10 cellular contexts compared by ENCODE assay signal in the genomic region with DNA sequence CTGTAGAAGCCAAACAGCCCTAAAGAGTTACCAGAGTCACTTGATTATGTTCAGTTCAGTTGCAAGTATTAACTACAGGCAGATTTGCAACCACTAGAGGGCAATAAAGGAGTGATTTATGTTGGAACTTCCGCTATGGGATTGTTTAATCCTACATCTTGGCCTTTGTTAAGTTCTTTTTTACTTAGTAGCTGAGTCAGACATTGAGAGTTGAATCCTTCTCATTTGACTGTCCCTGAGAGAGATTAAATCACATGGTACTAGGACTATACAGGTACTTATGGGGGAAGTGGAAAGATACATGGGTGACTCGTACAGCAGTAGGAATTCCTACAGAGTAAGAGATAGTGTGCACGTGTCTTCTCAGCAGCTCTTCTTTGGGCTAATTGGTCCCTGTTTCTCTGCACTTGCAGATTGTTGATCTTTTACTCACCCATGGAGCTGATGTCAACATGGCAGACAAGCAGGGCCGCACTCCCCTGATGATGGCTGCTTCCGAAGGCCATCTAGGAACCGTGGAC. TPM values are rescaled to one million over a fixed set of nuclear protein-coding genes. Genes with fewer than 3 reads are reported as not detected.
A peak's percentile ranks its signal among the peaks of the same experiment; 100 is the strongest.
DNase-seq lines count a peak whose midpoint lies in the region; ATAC-seq, FAIRE-seq and TF ChIP-seq lines count a peak whose summit lies in the region.
"Had no signal": no experiment of that assay in that cellular context is flagged by ENCODE, and none has a peak within 500 bp of the region (broad histone marks: within the 10 kb centered on the region; RNA-seq: fewer than 3 reads in every experiment).

No MANE protein-coding gene starts in this region.

- H4K20me1 ChIP-seq in keratinocyte (ENCODE audit: control insufficient read depth, extremely low read depth, insufficient read depth, low read length), result no peaks in the 10 kb centered on the region

- peak; percentile 56 for FAIRE-seq in keratinocyte (lab: Jason Lieb, UNC)

- dilution Hi-C loops in keratinocyte (cut with MboI; ENCODE audit: extremely low pct_ligation_motif_present, low sequenced_read_pairs), result no loop called here

- TF ChIP-seq CTCF in body of pancreas (IDR thresholded peaks at IDR 0.05) (peak; percentile 41 to 83 (median 63)), keratinocyte (optimal IDR thresholded peaks at IDR 0.05 in 1 of 3, IDR thresholded peaks at IDR 0.05 in 1 of 3, conservative IDR thresholded peaks at IDR 0.05 in 1 of 3; ENCODE audit: extremely low read depth in 1 of 3, insufficient read depth in 2 of 3, low read length in 3 of 3) (peak in 2 of 3 experiments; percentile 56 to 81), tibial artery (IDR thresholded peaks at IDR 0.05) (peak; percentile 60 to 62)

- H3K27me3 Mint-ChIP-seq in CD4-positive, CD25-positive, alpha-beta regulatory T cell, result no peaks in the 10 kb centered on the region
- H3K27me3 Mint-ChIP-seq: naive thymus-derived CD8-positive, alpha-beta T cell had no signal

- 69 to 70% methylated on average over 6 of the region's 6 CpGs for WGBS in body of pancreas, 2 donors

- no peaks in the 10 kb centered on the region for H3K79me2 ChIP-seq in keratinocyte (ENCODE audit: control insufficient read depth, insufficient read depth, low read length)

- intact Hi-C loops in body of pancreas (cut with DNase I), result loop anchor here (10.0 kb wide), 1 partner anchor 701 kb away; no protein-coding TSS in a partner anchor
- intact Hi-C loops in tibial artery (cut with DNase I; ENCODE audit: low total_unique reads), result loop anchor here (2.0 to 5.0 kb wide), 2 partner anchors 324 to 701 kb away; no protein-coding TSS in a partner anchor

- H3K36me3 ChIP-seq in CD4-positive, CD25-positive, alpha-beta regulatory T cell (ENCODE audit: control insufficient read depth, insufficient read depth, low read length), result no peaks in the 10 kb centered on the region
- no peaks in the 10 kb centered on the region for H3K36me3 ChIP-seq in body of pancreas (replicated peaks in 1 of 2; ENCODE audit: insufficient read depth in 1 of 2, low read depth in 2 of 2)
- peaks cover 5 to 10% of the 10 kb centered on the region in 2 experiments for H3K36me3 ChIP-seq in keratinocyte (ENCODE audit: control insufficient read depth in 2 of 2, extremely low read depth in 1 of 2, insufficient read depth in 2 of 2, low read length in 2 of 2)
- peaks cover 0 to 11% (median 0%) of the 10 kb centered on the region in 3 donors for H3K36me3 ChIP-seq in tibial artery

- peaks cover 0 to 4% (median 1%) of the 10 kb centered on the region in 4 donors for H3K4me1 Mint-ChIP-seq in CD4-positive, CD25-positive, alpha-beta regulatory T cell

- no peaks in the 10 kb centered on the region for H3K9me3 Mint-ChIP-seq in CD4-positive, CD25-positive, alpha-beta regulatory T cell
- H3K9me3 Mint-ChIP-seq: IgD-negative memory B cell; naive thymus-derived CD8-positive, alpha-beta T cell had no signal

- no peaks in the 10 kb centered on the region for H3K9me1 ChIP-seq in keratinocyte (ENCODE audit: control insufficient read depth, extremely low read depth, insufficient read depth, low read length)

- no peak overlapping the region for H3K4me3 ChIP-seq in CD4-positive, CD25-positive, alpha-beta regulatory T cell (ENCODE audit: low read depth, low read length)
- no peak overlapping the region for H3K4me3 ChIP-seq in body of pancreas
- H3K4me3 ChIP-seq in keratinocyte (ENCODE audit: control insufficient read depth in 2 of 3, extremely low read depth in 1 of 3, insufficient read depth in 2 of 3, low read depth in 1 of 3, low read length in 3 of 3), result no peak overlapping the region
- no peak overlapping the region for H3K4me3 ChIP-seq in tibial artery

- no peaks in the 10 kb centered on the region for H3K9me3 ChIP-seq in CD4-positive, CD25-positive, alpha-beta regulatory T cell (ENCODE audit: control insufficient read depth in 2 of 2, low read length in 2 of 2)
- H3K9me3 ChIP-seq in body of pancreas (no peaks in the 10 kb centered on the region), keratinocyte (ENCODE audit: control insufficient read depth, low read depth, low read length) (no peaks in the 10 kb centered on the region), tibial artery (no peaks in the 10 kb centered on the region)

- no peak overlapping the region for H3K4me2 ChIP-seq in keratinocyte (ENCODE audit: control insufficient read depth, extremely low read depth, insufficient read depth, low read depth, low read length)

- TF ChIP-seq POLR2A in body of pancreas (IDR thresholded peaks at IDR 0.05), result no peak

- no peak overlapping the region for H3K27ac ChIP-seq in CD4-positive, CD25-positive, alpha-beta regulatory T cell (ENCODE audit: insufficient read depth, low read length, poor library complexity, severe bottlenecking)
- H3K27ac ChIP-seq in body of pancreas (no peak overlapping the region), keratinocyte (ENCODE audit: control insufficient read depth, insufficient read depth, low read length) (peak overlapping the region; percentile 5), tibial artery (no peak overlapping the region)

- no peak overlapping the region for H2AFZ ChIP-seq in keratinocyte (ENCODE audit: control insufficient read depth, low read length)

- DNase-seq in CD4-positive, CD25-positive, alpha-beta regulatory T cell, result peak in 2 of 3 donors; percentile 29 to 66
- DNase-seq in H4 (ENCODE audit: low spot score), result peak; percentile 83
- DNase-seq in NCI-H510A treated with DMSO at 0.1 percent for 48 hours (lab: John Stamatoyannopoulos, UW), result peak; percentile 80
- DNase-seq in body of pancreas, result peak in 1 of 4 donors; percentile 32
- DNase-seq in keratinocyte (ENCODE audit: low read depth, low spot score), result peak; percentile 81
- no peak for DNase-seq in tibial artery
- no peak for DNase-seq in stimulated activated CD8-positive, alpha-beta memory T cell treated with anti-CD3 and anti-CD28 coated beads, Interleukin-4, amount 100 ng/mL, for 48 hours
- no peak for DNase-seq in activated CD4-positive, alpha-beta T cell treated with anti-CD3 and anti-CD28 coated beads, Interleukin-2, amount 50 U/mL, for 1 hour

- H3K4me1 ChIP-seq in CD4-positive, CD25-positive, alpha-beta regulatory T cell (ENCODE audit: control insufficient read depth, insufficient read depth, low read length, poor library complexity, severe bottlenecking), result no peaks in the 10 kb centered on the region
- H3K4me1 ChIP-seq in body of pancreas (no peaks in the 10 kb centered on the region), keratinocyte (ENCODE audit: control insufficient read depth, extremely low read depth, insufficient read depth, low read length) (peaks cover 4% of the 10 kb centered on the region), tibial artery (no peaks in the 10 kb centered on the region)

- peaks cover under 1% of the 10 kb centered on the region for H3K36me3 Mint-ChIP-seq in CD4-positive, CD25-positive, alpha-beta regulatory T cell
- H3K36me3 Mint-ChIP-seq: IgD-negative memory B cell had no signal

- no peak for ATAC-seq in CD4-positive, CD25-positive, alpha-beta regulatory T cell (ENCODE audit: low read depth in 2 of 2)
- ATAC-seq in body of pancreas, result peak; percentile 59

- no peak overlapping the region for H3K27ac Mint-ChIP-seq in CD4-positive, CD25-positive, alpha-beta regulatory T cell
- H3K27ac Mint-ChIP-seq: naive thymus-derived CD8-positive, alpha-beta T cell had no signal

- no peak overlapping the region for H3K4me3 Mint-ChIP-seq in CD4-positive, CD25-positive, alpha-beta regulatory T cell
- H3K4me3 Mint-ChIP-seq: IgD-negative memory B cell; naive thymus-derived CD8-positive, alpha-beta T cell had no signal

- H3K27me3 ChIP-seq in CD4-positive, CD25-positive, alpha-beta regulatory T cell (ENCODE audit: control insufficient read depth, insufficient read depth, low read length), result no peaks in the 10 kb centered on the region
- H3K27me3 ChIP-seq in body of pancreas (no peaks in the 10 kb centered on the region), keratinocyte (ENCODE audit: control insufficient read depth, extremely low read depth, insufficient read depth, low read length) (no peaks in the 10 kb centered on the region), tibial artery (no peaks in the 10 kb centered on the region)

- H3K9ac ChIP-seq in keratinocyte (ENCODE audit: control insufficient read depth, extremely low read depth, insufficient read depth, low read length), result no peak overlapping the region

RNA-seq across cellular contexts. Expression of a gene that starts 40.3 kb away (rescaled TPM):
- 6.1 TPM for total RNA-seq in CD4-positive, CD25-positive, alpha-beta regulatory T cell
- polyA plus RNA-seq in CD4-positive, CD25-positive, alpha-beta regulatory T cell, result 1 to 10 TPM in 1 of 4 donors, under 1 TPM in 3; 0.28 to 2.2 (median 0.82) TPM
- 29.1 and 30.9 TPM in 2 replicates for total RNA-seq in H4 (2014; rRNA removed; shearing (Covaris generic))
- 100 to 1,000 TPM in 1 of 2 donors, 10 to 100 TPM in 1; 61.5 to 137 TPM for total RNA-seq in body of pancreas
- polyA plus RNA-seq in keratinocyte, result 14.4 to 21.8 TPM (median 19.4 TPM) in 3 replicates
- 7.0 TPM for polyA plus RNA-seq in keratinocyte (2011; ENCODE audit: low read depth)
- 13.6 and 18.2 TPM in 2 replicates for polyA plus RNA-seq in keratinocyte (2011; cell fraction: cytosol; rRNA removed)
- 28.7 and 32.5 TPM in 2 replicates for polyA plus RNA-seq in keratinocyte (2011; cell fraction: nucleus; rRNA removed)
- polyA plus RNA-seq in keratinocyte (2012; ENCODE audit: low replicate concordance), result 11.0 and 22.3 TPM in 2 replicates
- 20.9 to 62.2 TPM (median 35.4 TPM) in 3 replicates for polyA minus RNA-seq in keratinocyte
- 24.7 TPM for polyA minus RNA-seq in keratinocyte (2011; cell fraction: cytosol; rRNA and poly(A)+ RNA removed)
- 23.8 and 27.4 TPM in 2 replicates for polyA minus RNA-seq in keratinocyte (2011; cell fraction: nucleus; rRNA and poly(A)+ RNA removed)

Comparison
In these comparisons a context has a peak if more than half of its experiments do, and no peak if none do; other contexts are left out.
1. DNase-seq: peak in CD4-positive, CD25-positive, alpha-beta regulatory T cell (2 of 3), H4 (single experiment), NCI-H510A treated with DMSO at 0.1 percent for 48 hours (single experiment) and keratinocyte (single experiment); none in tibial artery (0 of 2), stimulated activated CD8-positive, alpha-beta memory T cell treated with anti-CD3 and anti-CD28 coated beads, Interleukin-4, amount 100 ng/mL, for 48 hours (single experiment) and activated CD4-positive, alpha-beta T cell treated with anti-CD3 and anti-CD28 coated beads, Interleukin-2, amount 50 U/mL, for 1 hour (single experiment).
2. Peak in every context shown above with its lines, with median percentiles within 50 percentile points of each other: CTCF ChIP-seq.